In the genomic region with DNA sequence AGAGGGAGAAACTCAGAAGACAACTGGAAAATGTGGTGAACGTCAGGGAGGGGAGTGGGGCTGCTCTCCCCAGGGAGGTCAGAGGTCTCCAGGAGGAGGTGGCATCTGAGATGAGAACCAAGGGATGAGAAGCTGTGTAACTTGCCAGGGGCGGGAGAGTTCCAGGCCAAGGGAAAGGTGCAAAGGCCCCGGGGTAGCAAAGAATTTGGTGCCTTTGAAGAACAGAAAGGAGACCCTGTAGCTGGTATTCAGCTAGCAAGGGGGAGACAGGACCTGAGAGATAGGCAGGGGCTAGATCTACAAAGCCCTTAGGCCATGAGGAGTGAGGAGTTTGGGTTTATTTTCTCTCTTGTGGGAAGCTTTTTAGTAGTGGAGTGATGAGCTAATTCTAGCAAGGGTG, we compare ENCODE assay signal across 20 cellular contexts. TPM values are rescaled to one million over a fixed set of nuclear protein-coding genes. Genes with fewer than 3 reads are reported as not detected.
"Had no signal": no experiment of that assay in that cellular context is flagged by ENCODE, and none has a peak within 500 bp of the region (broad histone marks: within the 10 kb centered on the region; RNA-seq: fewer than 3 reads in every experiment).

No MANE protein-coding gene starts in this region.

- H3K36me3 ChIP-seq: brain microvascular endothelial cell, left lung, tibial artery had no signal

- H3K9me3 ChIP-seq: left lung, tibial artery had no signal

- H3K9me3 Mint-ChIP-seq: activated naive CD4-positive, alpha-beta T cell treated with anti-CD3 and anti-CD28 coated beads, Interleukin-2, amount 50 U/mL, for 72 hours; activated T-cell treated with anti-CD3 and anti-CD28 coated beads, Interleukin-2, amount 50 U/mL, for 24 hours; activated T-helper 17 cell treated with anti-CD3 and anti-CD28 coated beads, Interleukin-2, amount 50 U/mL, for 72 hours; endodermal cell; immature natural killer cell; naive thymus-derived CD4-positive, alpha-beta T cell; stimulated activated naive CD8-positive, alpha-beta T cell treated with anti-CD3 and anti-CD28 coated beads, Interleukin-15, amount 100 ng/mL, for 72 hours had no signal

- H3K4me3 ChIP-seq: left lung, lung, tibial artery had no signal

- ATAC-seq: activated naive CD4-positive, alpha-beta T cell treated with anti-CD3 and anti-CD28 coated beads, Interleukin-2, amount 50 U/mL, for 72 hours; activated T-helper 17 cell treated with anti-CD3 and anti-CD28 coated beads, Interleukin-2, amount 50 U/mL, for 72 hours; left lung; naive thymus-derived CD4-positive, alpha-beta T cell; right cardiac atrium; stimulated activated naive CD8-positive, alpha-beta T cell treated with anti-CD3 and anti-CD28 coated beads, Interleukin-15, amount 100 ng/mL, for 72 hours had no signal

- H2AFZ ChIP-seq: parathyroid adenoma had no signal

- H3K27me3 ChIP-seq: brain microvascular endothelial cell had no signal

- H3K9ac ChIP-seq: parathyroid adenoma had no signal

- H3K79me2 ChIP-seq: parathyroid adenoma had no signal

- H3K27ac ChIP-seq: brain microvascular endothelial cell, left lung, parathyroid adenoma, tibial artery had no signal

- DNase-seq: activated T-cell treated with anti-CD3 and anti-CD28 coated beads, Interleukin-2, amount 50 U/mL, for 24 hours; aorta; brain microvascular endothelial cell; caudate nucleus; endodermal cell; immature natural killer cell; kidney glomerular epithelial cell; left lung; naive thymus-derived CD4-positive, alpha-beta T cell; right cardiac atrium; stimulated activated CD4-positive, alpha-beta T cell treated with anti-CD3 and anti-CD28 coated beads, Interleukin-4, amount 100 ng/mL, for 4 hours; stimulated activated naive CD8-positive, alpha-beta T cell treated with anti-CD3 and anti-CD28 coated beads, Interleukin-15, amount 100 ng/mL, for 72 hours; tibial artery had no signal

- H3K4me1 ChIP-seq: parathyroid adenoma had no signal

- H3K4me3 Mint-ChIP-seq: activated T-cell treated with anti-CD3 and anti-CD28 coated beads, Interleukin-2, amount 50 U/mL, for 24 hours; activated T-helper 17 cell treated with anti-CD3 and anti-CD28 coated beads, Interleukin-2, amount 50 U/mL, for 72 hours; endodermal cell; immature natural killer cell; stimulated activated naive CD8-positive, alpha-beta T cell treated with anti-CD3 and anti-CD28 coated beads, Interleukin-15, amount 100 ng/mL, for 72 hours had no signal

- H3K27ac Mint-ChIP-seq: activated T-cell treated with anti-CD3 and anti-CD28 coated beads, Interleukin-2, amount 50 U/mL, for 24 hours; activated T-helper 17 cell treated with anti-CD3 and anti-CD28 coated beads, Interleukin-2, amount 50 U/mL, for 72 hours; endodermal cell; immature natural killer cell; stimulated activated naive CD8-positive, alpha-beta T cell treated with anti-CD3 and anti-CD28 coated beads, Interleukin-15, amount 100 ng/mL, for 72 hours had no signal

- H3K36me3 Mint-ChIP-seq: activated naive CD4-positive, alpha-beta T cell treated with anti-CD3 and anti-CD28 coated beads, Interleukin-2, amount 50 U/mL, for 72 hours; immature natural killer cell; naive thymus-derived CD4-positive, alpha-beta T cell had no signal

RNA-seq across cellular contexts. Expression of gene LCN2, which starts 57.2 kb away (rescaled TPM):
- total RNA-seq: activated naive CD4-positive, alpha-beta T cell treated with anti-CD3 and anti-CD28 coated beads, Interleukin-2, amount 50 U/mL, for 72 hours; activated T-helper 17 cell treated with anti-CD3 and anti-CD28 coated beads, Interleukin-2, amount 50 U/mL, for 72 hours; endodermal cell; fibroblast of villous mesenchyme; naive thymus-derived CD4-positive, alpha-beta T cell; pulmonary artery endothelial cell; right cardiac atrium; T-helper 2 cell treated with Interferon-gamma antibody and Interleukin-4, amounts not matched to agents 100 ng/mL and 5 ng/mL, for 36 hours had no signal
- polyA plus RNA-seq: naive thymus-derived CD4-positive, alpha-beta T cell had no signal
